ENCODE assay signal across 16 cellular contexts in genomic region chr12:106096376-106096775, GRCh38. TPM values are rescaled to one million over a fixed set of nuclear protein-coding genes. Genes with fewer than 3 reads are reported as not detected.
DNase-seq lines count a peak whose midpoint lies in the region; ATAC-seq and TF ChIP-seq lines count a peak whose summit lies in the region.
"Had no signal": no experiment of that assay in that cellular context is flagged by ENCODE, and none has a peak within 500 bp of the region (broad histone marks: within the 10 kb centered on the region; RNA-seq: fewer than 3 reads in every experiment).

No MANE protein-coding gene starts in this region.

- H3K14ac ChIP-seq in mesenchymal stem cell (ENCODE audit: low read length in 2 of 2): no peak overlapping the region

- no peak overlapping the region for H3K18ac ChIP-seq in mesenchymal stem cell (ENCODE audit: low read depth in 1 of 2, low read length in 2 of 2)

- no peak overlapping the region for H3K23ac ChIP-seq in mesenchymal stem cell (ENCODE audit: low read length in 2 of 2)

- no peak overlapping the region for H2BK120ac ChIP-seq in mesenchymal stem cell (ENCODE audit: low read depth, low read length)

- no peak overlapping the region for H2AFZ ChIP-seq in mesenchymal stem cell (ENCODE audit: low read depth, low read length)
- H2AFZ ChIP-seq: neural progenitor cell had no signal

- no peak overlapping the region for H2BK12ac ChIP-seq in mesenchymal stem cell (ENCODE audit: low read length in 2 of 2)

- H3K27me3 ChIP-seq in esophagus muscularis mucosa (no peaks in the 10 kb centered on the region), mesenchymal stem cell (ENCODE audit: control insufficient read depth in 1 of 2, insufficient read depth in 1 of 2, low read length in 2 of 2) (no peaks in the 10 kb centered on the region), suprapubic skin (no peaks in the 10 kb centered on the region), WERI-Rb-1 (ENCODE audit: insufficient read depth, low read depth, severe bottlenecking) (no peaks in the 10 kb centered on the region)
- H3K27me3 ChIP-seq: cardiac muscle cell, neural progenitor cell had no signal

- H2AK5ac ChIP-seq in mesenchymal stem cell (ENCODE audit: low read length, severe bottlenecking): no peak overlapping the region

- peaks cover 0 to 40% (median 2%) of the 10 kb centered on the region in 4 donors for H3K36me3 ChIP-seq in esophagus muscularis mucosa
- H3K36me3 ChIP-seq in mesenchymal stem cell (ENCODE audit: control insufficient read depth in 1 of 2, insufficient read depth in 2 of 2, low read depth in 1 of 2, low read length in 2 of 2): peaks cover 0 to 24% of the 10 kb centered on the region in 2 experiments
- peaks cover 10% of the 10 kb centered on the region for H3K36me3 ChIP-seq in suprapubic skin
- no peaks in the 10 kb centered on the region for H3K36me3 ChIP-seq in WERI-Rb-1
- H3K36me3 ChIP-seq: cardiac muscle cell, neural progenitor cell had no signal

- H3K9ac ChIP-seq in mesenchymal stem cell (ENCODE audit: low read length): peak overlapping the region; percentile 56
- H3K9ac ChIP-seq: KMS-11, neural progenitor cell had no signal

- TF ChIP-seq EP300 in esophagus muscularis mucosa (IDR thresholded peaks at IDR 0.05): no peak
- TF ChIP-seq EP300 in suprapubic skin (IDR thresholded peaks at IDR 0.05): no peak

- WGBS in esophagus muscularis mucosa: 50% methylated on average over 12 of the region's 12 CpGs
- WGBS in mesenchymal stem cell: 85% methylated on average over 12 of the region's 12 CpGs
- 36% methylated on average over 12 of the region's 12 CpGs for WGBS in suprapubic skin

- ATAC-seq in GM21529 (IDR thresholded peaks at IDR 0.05; ENCODE audit: unreplicated experiment): no peak
- no peak for ATAC-seq in HG03139 (IDR thresholded peaks at IDR 0.05; ENCODE audit: unreplicated experiment)
- ATAC-seq: T-helper 17 cell had no signal

- H3K27ac ChIP-seq in esophagus muscularis mucosa (replicated peaks in 1 of 4) (peak overlapping the region; percentile 29 to 40 (median 34)), mesenchymal stem cell (ENCODE audit: low read length, poor library complexity, severe bottlenecking) (peak overlapping the region; percentile 25), suprapubic skin (peak overlapping the region; percentile 47), WERI-Rb-1 (no peak overlapping the region)
- H3K27ac ChIP-seq: cardiac muscle cell, KMS-11, neural progenitor cell had no signal

- H2BK15ac ChIP-seq in mesenchymal stem cell (ENCODE audit: low read depth, poor library complexity, severe bottlenecking): no peak overlapping the region

- no peak overlapping the region for H3K4ac ChIP-seq in mesenchymal stem cell (ENCODE audit: low read depth in 1 of 2, low read length in 2 of 2)

- no peak overlapping the region for H3K4me2 ChIP-seq in mesenchymal stem cell (ENCODE audit: low read length, poor library complexity, severe bottlenecking)
- H3K4me2 ChIP-seq: KMS-11, neural progenitor cell had no signal

- H3K4me3 ChIP-seq in esophagus muscularis mucosa (no peak overlapping the region), mesenchymal stem cell (ENCODE audit: insufficient read depth in 1 of 2, low read depth in 1 of 2, low read length in 2 of 2) (peak overlapping the region in 1 of 2 experiments; percentile 27), suprapubic skin (no peak overlapping the region), WERI-Rb-1 (ENCODE audit: low read depth, low read length) (no peak overlapping the region)
- H3K4me3 ChIP-seq: cardiac muscle cell, neural progenitor cell had no signal

- no peaks in the 10 kb centered on the region for H3K9me3 ChIP-seq in esophagus muscularis mucosa
- H3K9me3 ChIP-seq in mesenchymal stem cell (ENCODE audit: control insufficient read depth, low read length): no peaks in the 10 kb centered on the region
- H3K9me3 ChIP-seq in suprapubic skin: no peaks in the 10 kb centered on the region
- H3K9me3 ChIP-seq in WERI-Rb-1 (ENCODE audit: severe bottlenecking): no peaks in the 10 kb centered on the region

- H3K4me1 ChIP-seq in esophagus muscularis mucosa: peaks cover 28 to 86% (median 45%) of the 10 kb centered on the region in 4 donors
- peaks cover 14% of the 10 kb centered on the region for H3K4me1 ChIP-seq in mesenchymal stem cell (ENCODE audit: control insufficient read depth, insufficient read depth, low read depth, low read length)
- peaks cover 31% of the 10 kb centered on the region for H3K4me1 ChIP-seq in suprapubic skin

- no peak for TF ChIP-seq POLR2A in esophagus muscularis mucosa (IDR thresholded peaks at IDR 0.05; ENCODE audit: low read depth)
- TF ChIP-seq POLR2A in suprapubic skin (IDR thresholded peaks at IDR 0.05): peak in 1 of 2 donors; percentile 20

- no peak overlapping the region for H2BK5ac ChIP-seq in mesenchymal stem cell (ENCODE audit: low read depth, low read length, poor library complexity, severe bottlenecking)

- DNase-seq in NCI-H774 (lab: John Stamatoyannopoulos, UW) (peak; percentile 61), esophagus muscularis mucosa (ENCODE audit: extremely low spot score) (no peak), mesenchymal stem cell (no peak), suprapubic skin (ENCODE audit: low spot score in 2 of 2) (peak in 1 of 2 donors; percentile 74), WERI-Rb-1 (no peak), medulla oblongata (ENCODE audit: extremely low spot score) (no peak)
- DNase-seq: activated CD4-positive, alpha-beta T cell treated with anti-CD3 and anti-CD28 coated beads, Interleukin-2, amount 50 U/mL, for 4 hours; CD4-positive, CD25-positive, alpha-beta regulatory T cell; erythroblast; NCI-H2081 treated with DMSO at 0.1 percent for 48 hours; T-helper 17 cell had no signal

- H4K91ac ChIP-seq in mesenchymal stem cell (ENCODE audit: low read length): no peak overlapping the region

- TF ChIP-seq CTCF in esophagus muscularis mucosa (IDR thresholded peaks at IDR 0.05) (no peak), suprapubic skin (IDR thresholded peaks at IDR 0.05) (no peak), WERI-Rb-1 (IDR thresholded peaks at IDR 0.05; ENCODE audit: low read depth, low read length) (no peak)

- H3K79me1 ChIP-seq in mesenchymal stem cell (replicated peaks; ENCODE audit: low read length, poor library complexity, severe bottlenecking): peaks cover 43% of the 10 kb centered on the region

- H4K8ac ChIP-seq in mesenchymal stem cell (ENCODE audit: low read length): no peak overlapping the region

- intact Hi-C loops in esophagus muscularis mucosa (cut with DNase I): no loop called here

RNA-seq across cellular contexts. Expression of gene NUAK1, which starts 42.4 kb away (rescaled TPM):
- 10 to 100 TPM in 2 of 4 donors, 1 to 10 TPM in 2; 7.1 to 19.8 (median 10.7) TPM for total RNA-seq in esophagus muscularis mucosa
- polyA plus RNA-seq in mesenchymal stem cell (2013, experiment 1 of 2): 8.2 TPM
- 7.9 TPM for polyA plus RNA-seq in mesenchymal stem cell (2013, experiment 2 of 2)
- 10 to 100 TPM; 22.6 to 44.3 (median 38.4) TPM for total RNA-seq in suprapubic skin
- total RNA-seq: CD4-positive, CD25-positive, alpha-beta regulatory T cell had no signal
- polyA plus RNA-seq: CD4-positive, CD25-positive, alpha-beta regulatory T cell had no signal
